In genomic region chr13:31610270-31610998, GRCh38 we compare ENCODE assay signal across 28 cellular contexts.
"Had no signal": no experiment of that assay in that cellular context is flagged by ENCODE, and none has a peak within 500 bp of the region (broad histone marks: within the 10 kb centered on the region; RNA-seq: fewer than 3 reads in every experiment).

No MANE protein-coding gene starts in this region.

- H3K4me1 ChIP-seq: breast epithelium had no signal

- ATAC-seq: activated CD4-positive, alpha-beta T cell treated with anti-CD3 and anti-CD28 coated beads for 36 hours; activated CD8-positive, alpha-beta T cell treated with anti-CD3 and anti-CD28 coated beads, Interleukin-2, amount 10 ng/mL, durations not matched to agents 7 days and 5 days; Panc1; Right ventricle myocardium inferior; T-cell had no signal

- H3K36me3 Mint-ChIP-seq: activated naive CD4-positive, alpha-beta T cell treated with anti-CD3 and anti-CD28 coated beads, Interleukin-2, amount 50 U/mL, for 24 hours; T-cell had no signal

- H3K4me3 ChIP-seq: breast epithelium, SK-N-MC had no signal

- H3K9me3 Mint-ChIP-seq: activated B cell treated with CpG ODN at 0.5 μM for 24 hours had no signal

- H3K36me3 ChIP-seq: breast epithelium had no signal

- H3K27ac Mint-ChIP-seq: activated B cell treated with CpG ODN at 0.5 μM for 24 hours; activated CD4-positive, alpha-beta T cell treated with anti-CD3 and anti-CD28 coated beads for 36 hours; activated CD8-positive, alpha-beta T cell treated with anti-CD3 and anti-CD28 coated beads, Interleukin-2, amount 10 ng/mL, durations not matched to agents 7 days and 5 days; activated naive CD4-positive, alpha-beta T cell treated with anti-CD3 and anti-CD28 coated beads, Interleukin-2, amount 50 U/mL, for 24 hours; activated T-cell treated with anti-CD3 and anti-CD28 coated beads, Interleukin-2, amount 50 U/mL, for 24 hours; activated T-helper 1 cell treated with anti-CD3 and anti-CD28 coated beads, Interleukin-12 subunit alpha, Interleukin-12 subunit beta, Interleukin-2, Interleukin-4 antibody, amounts not matched to agents 30 ng/mL and 10 ng/mL and 1 ng/mL, durations not matched to agents 14 hours and 24 hours and 36 hours; T-cell had no signal

- H3K27me3 ChIP-seq: breast epithelium had no signal

- H3K4me3 Mint-ChIP-seq: activated B cell treated with CpG ODN at 0.5 μM for 24 hours; activated CD4-positive, alpha-beta T cell treated with anti-CD3 and anti-CD28 coated beads for 36 hours; activated CD8-positive, alpha-beta T cell treated with anti-CD3 and anti-CD28 coated beads, Interleukin-2, amount 10 ng/mL, durations not matched to agents 7 days and 5 days; activated naive CD4-positive, alpha-beta T cell treated with anti-CD3 and anti-CD28 coated beads, Interleukin-2, amount 50 U/mL, for 24 hours; activated T-cell treated with anti-CD3 and anti-CD28 coated beads, Interleukin-2, amount 50 U/mL, for 24 hours; activated T-helper 1 cell treated with anti-CD3 and anti-CD28 coated beads, Interleukin-12 subunit alpha, Interleukin-12 subunit beta, Interleukin-2, Interleukin-4 antibody, amounts not matched to agents 30 ng/mL and 10 ng/mL and 1 ng/mL, durations not matched to agents 14 hours and 24 hours and 36 hours; T-cell had no signal

- H3K4me1 Mint-ChIP-seq: activated B cell treated with CpG ODN at 0.5 μM for 24 hours; activated CD4-positive, alpha-beta T cell treated with anti-CD3 and anti-CD28 coated beads for 36 hours; activated naive CD4-positive, alpha-beta T cell treated with anti-CD3 and anti-CD28 coated beads, Interleukin-2, amount 50 U/mL, for 24 hours; T-cell had no signal

- H3K27ac ChIP-seq: breast epithelium, SK-N-MC had no signal

- DNase-seq: activated B cell treated with CpG ODN at 0.5 μM for 24 hours; activated CD4-positive, alpha-beta T cell treated with anti-CD3 and anti-CD28 coated beads for 36 hours; activated CD4-positive, alpha-beta T cell treated with anti-CD3 and anti-CD28 coated beads, Interleukin-2, amount 50 U/mL, for 4 hours; activated CD8-positive, alpha-beta memory T cell treated with anti-CD3 and anti-CD28 coated beads, Interleukin-2, amount 50 U/mL, for 48 hours; activated CD8-positive, alpha-beta T cell treated with anti-CD3 and anti-CD28 coated beads, Interleukin-2, amount 10 ng/mL, durations not matched to agents 7 days and 5 days; activated effector memory CD4-positive, alpha-beta T cell treated with Interleukin-2 at 50 U/mL for 16 hours; activated naive CD4-positive, alpha-beta T cell; activated T-cell treated with anti-CD3 and anti-CD28 coated beads, Interleukin-2, amount 50 U/mL, for 24 hours; aorta; caudate nucleus; KG1; NCI-H1048; NCI-H146; NCI-H1930; NCI-H2171 treated with DMSO at 0.1 percent for 48 hours; NCI-H226; NCI-H526; NCI-H774; RPMI8226; T-cell; T-helper 2 cell; T1000 had no signal

- H3K27me3 Mint-ChIP-seq: activated B cell treated with CpG ODN at 0.5 μM for 24 hours; activated CD4-positive, alpha-beta T cell treated with anti-CD3 and anti-CD28 coated beads for 36 hours; activated T-cell treated with anti-CD3 and anti-CD28 coated beads, Interleukin-2, amount 50 U/mL, for 24 hours; T-cell had no signal
